In genomic region chr5:164013077-164013670, GRCh38 we compare ENCODE assay signal across 8 cellular contexts.
DNase-seq lines count a peak whose midpoint lies in the region; ATAC-seq and TF ChIP-seq lines count a peak whose summit lies in the region.

No MANE protein-coding gene starts in this region.

- peak; percentile 43 for DNase-seq in activated CD4-positive, alpha-beta T cell treated with anti-CD3 and anti-CD28 coated beads for 48 hours
- DNase-seq in activated CD4-positive, alpha-beta T cell treated with anti-CD3 and anti-CD28 coated beads for 4 hours = no peak
- DNase-seq in NCI-H69 (lab: John Stamatoyannopoulos, UW) (peak; percentile 91), astrocyte of the cerebellum (ENCODE audit: low read depth) (peak; percentile 77), immature natural killer cell (peak; percentile 22 to 52 (median 34))
- peak; percentile 13 for DNase-seq in stimulated activated CD4-positive, alpha-beta T cell treated with anti-CD3 and anti-CD28 coated beads, Interleukin-4, amount 100 ng/mL, for 24 hours

- H3K27ac Mint-ChIP-seq in immature natural killer cell = peak overlapping the region in 1 of 6 donors; percentile 35

- H3K4me3 Mint-ChIP-seq in immature natural killer cell = no peak overlapping the region

- ATAC-seq in GM19455 (IDR thresholded peaks at IDR 0.05; ENCODE audit: unreplicated experiment) (peak; percentile 83), HG03432 (IDR thresholded peaks at IDR 0.05; ENCODE audit: unreplicated experiment) (peak; percentile 87)

- peaks cover 0 to 4% of the 10 kb centered on the region in 2 donors for H3K4me1 Mint-ChIP-seq in immature natural killer cell

- in situ Hi-C loops in astrocyte of the cerebellum (cut with HindIII; ENCODE audit: low sequenced_read_pairs) = loop anchor here (25.0 kb wide), 1 partner anchor 451 kb away; no protein-coding TSS in a partner anchor

- H3K36me3 Mint-ChIP-seq in immature natural killer cell = no peaks in the 10 kb centered on the region

- peak; percentile 60 for TF ChIP-seq CTCF in astrocyte of the cerebellum (IDR thresholded peaks at IDR 0.05; ENCODE audit: low read depth, low read length, missing control alignments)

- H3K27me3 Mint-ChIP-seq in immature natural killer cell (ENCODE audit: low read depth in 3 of 3) = peaks cover 0 to 4% (median 0%) of the 10 kb centered on the region in 3 donors

- H3K9me3 Mint-ChIP-seq in immature natural killer cell = peaks cover 0 to 2% (median 0%) of the 10 kb centered on the region in 6 donors

- H3K4me3 ChIP-seq in astrocyte of the cerebellum (ENCODE audit: low read depth, low read length) = no peak overlapping the region

Comparison
In these comparisons a context has a peak if more than half of its experiments do, and no peak if none do; other contexts are left out.
1. DNase-seq: peak in activated CD4-positive, alpha-beta T cell treated with anti-CD3 and anti-CD28 coated beads for 48 hours (single experiment), NCI-H69 (single experiment), astrocyte of the cerebellum (single experiment), immature natural killer cell (3 of 3) and stimulated activated CD4-positive, alpha-beta T cell treated with anti-CD3 and anti-CD28 coated beads, Interleukin-4, amount 100 ng/mL, for 24 hours (single experiment); none in activated CD4-positive, alpha-beta T cell treated with anti-CD3 and anti-CD28 coated beads for 4 hours (0 of 2).